In the genomic region with DNA sequence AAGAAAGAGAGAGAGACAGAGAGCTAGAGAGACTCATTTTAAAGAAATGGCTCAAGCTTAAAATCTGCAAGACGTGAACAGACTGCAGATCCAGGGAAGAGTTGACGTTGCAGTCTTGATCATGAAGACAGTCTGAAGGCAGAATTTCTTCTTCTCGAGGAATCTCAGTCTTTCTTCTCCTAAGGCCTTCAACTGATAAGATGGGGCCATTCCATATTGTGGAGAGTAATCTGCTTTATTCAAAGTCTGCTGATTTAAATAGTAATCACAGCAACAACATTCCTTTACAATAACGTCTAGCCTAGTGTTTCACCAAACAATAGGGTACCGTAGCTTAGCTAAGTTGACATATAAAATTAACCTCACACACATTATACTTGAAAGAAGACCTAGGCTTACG, we compare ENCODE assay signal across 3 cellular contexts.
"Had no signal": no experiment of that assay in that cellular context is flagged by ENCODE, and none has a peak within 500 bp of the region (broad histone marks: within the 10 kb centered on the region; RNA-seq: fewer than 3 reads in every experiment).

No MANE protein-coding gene starts in this region.

- H3K4me3 ChIP-seq: GM12878 had no signal

- DNase-seq: GDM1, GF-D8 had no signal

- ATAC-seq: GM12878 had no signal
